Comparison of ENCODE assay signal across 17 cellular contexts in genomic region chr3:123658860-123659221, GRCh38.
DNase-seq lines count a peak whose midpoint lies in the region; ATAC-seq and TF ChIP-seq lines count a peak whose summit lies in the region.
"Had no signal": no experiment of that assay in that cellular context is flagged by ENCODE, and none has a peak within 500 bp of the region (broad histone marks: within the 10 kb centered on the region; RNA-seq: fewer than 3 reads in every experiment).

No MANE protein-coding gene starts in this region.

- H3K36me3 ChIP-seq in left lung, result peaks cover 0 to 5% of the 10 kb centered on the region in 2 donors
- H3K36me3 ChIP-seq in stomach, result peaks cover 0 to 33% (median 13%) of the 10 kb centered on the region in 4 donors

- H3K27me3 ChIP-seq in left lung (no peaks in the 10 kb centered on the region), stomach (no peaks in the 10 kb centered on the region)

- H3K27ac ChIP-seq in left lung (peak overlapping the region; percentile 64 to 86), stomach (peak overlapping the region in 4 of 5 donors; percentile 70 to 91 (median 82))
- H3K27ac ChIP-seq: parathyroid adenoma had no signal

- no peak overlapping the region for H3K4me3 ChIP-seq in AG10803 (ENCODE audit: low read length)
- H3K4me3 ChIP-seq in left lung, result no peak overlapping the region
- H3K4me3 ChIP-seq in stomach, result no peak overlapping the region
- H3K4me3 ChIP-seq: GM12878 had no signal

- no peak for TF ChIP-seq POLR2A in stomach (IDR thresholded peaks at IDR 0.05)

- no peaks in the 10 kb centered on the region for H3K9me3 ChIP-seq in left lung
- H3K9me3 ChIP-seq in stomach, result no peaks in the 10 kb centered on the region

- intact Hi-C loops in left lung (cut with DNase I), result loop anchor here in 1 of 2 donors (5.0 kb wide), 1 partner anchor 38 kb away; no protein-coding TSS in a partner anchor
- intact Hi-C loops in stomach (cut with DNase I; ENCODE audit: low total_unique reads), result no loop called here
- intact Hi-C loops in posterior vena cava (cut with DNase I), result no loop called here

- ATAC-seq in left lung (peak; percentile 46), GM21737 (IDR thresholded peaks at IDR 0.05; ENCODE audit: unreplicated experiment) (no peak), HG02642 (IDR thresholded peaks at IDR 0.05; ENCODE audit: poor library complexity, unreplicated experiment) (no peak)
- ATAC-seq: GM12878 had no signal

- TF ChIP-seq CTCF in AG10803 (conservative IDR thresholded peaks at IDR 0.05; ENCODE audit: low read length), result no peak
- TF ChIP-seq CTCF in left lung (IDR thresholded peaks at IDR 0.05), result no peak
- no peak for TF ChIP-seq CTCF in stomach (IDR thresholded peaks at IDR 0.05)

- 43 to 78% (median 63%) methylated on average over 1 of the region's 1 CpG for WGBS in stomach, 5 donors

- TF ChIP-seq EP300 in stomach (IDR thresholded peaks at IDR 0.05), result peak; percentile 5

- DNase-seq in AG10803 (ENCODE audit: low read depth), result peak; percentile 55
- DNase-seq in anterior cingulate cortex (lab: John Stamatoyannopoulos, UW), result peak in 36 of 58 donors; percentile 10 to 79 (median 35)
- no peak for DNase-seq in left lung
- DNase-seq in stomach, result no peak
- no peak for DNase-seq in NCI-H524 (lab: John Stamatoyannopoulos, UW)
- DNase-seq in posterior vena cava (ENCODE audit: low spot score), result no peak
- DNase-seq: activated CD4-positive, alpha-beta T cell treated with anti-CD3 and anti-CD28 coated beads, Interleukin-2, amount 50 U/mL, for 1 hour; activated naive CD8-positive, alpha-beta T cell treated with anti-CD3 and anti-CD28 coated beads, Interleukin-2, amount 10 ng/mL, durations not matched to agents 7 days and 5 days; activated T-cell treated with anti-CD3 and anti-CD28 coated beads, Interleukin-2, amount 50 U/mL, for 1 hour; CD8-positive, alpha-beta memory T cell; cerebellar nuclear complex; NCI-H1930; NCI-H510A had no signal

- H3K4me1 ChIP-seq in left lung, result peaks cover 57 to 78% of the 10 kb centered on the region in 2 donors
- H3K4me1 ChIP-seq in stomach, result peaks cover 26 to 88% (median 63%) of the 10 kb centered on the region in 4 donors

Comparison
In these comparisons a context has a peak if more than half of its experiments do, and no peak if none do; other contexts are left out.
1. DNase-seq: peak in AG10803 (single experiment) and anterior cingulate cortex (36 of 58); none in left lung (0 of 2), stomach (single experiment), NCI-H524 (0 of 2) and posterior vena cava (single experiment).